2 cellular contexts compared by ENCODE assay signal in genomic region chr16:83011101-83011720, GRCh38.
TF ChIP-seq lines count a peak whose summit lies in the region.

No MANE protein-coding gene starts in this region.

TF ChIP-seq in SK-N-SH, 30 proteins besides CTCF, POLR2A, EP300 and RAD21 (continued from another document):
- TF ChIP-seq, protein P1, sequence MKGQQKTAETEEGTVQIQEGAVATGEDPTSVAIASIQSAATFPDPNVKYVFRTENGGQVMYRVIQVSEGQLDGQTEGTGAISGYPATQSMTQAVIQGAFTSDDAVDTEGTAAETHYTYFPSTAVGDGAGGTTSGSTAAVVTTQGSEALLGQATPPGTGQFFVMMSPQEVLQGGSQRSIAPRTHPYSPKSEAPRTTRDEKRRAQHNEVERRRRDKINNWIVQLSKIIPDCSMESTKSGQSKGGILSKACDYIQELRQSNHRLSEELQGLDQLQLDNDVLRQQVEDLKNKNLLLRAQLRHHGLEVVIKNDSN (IDR thresholded peaks at IDR 0.05; ENCODE audit: borderline replicate concordance, low read depth), result no peak
- TF ChIP-seq EZH2phosphoT487 (IDR thresholded peaks at IDR 0.05; ENCODE audit: borderline replicate concordance, low read depth) (no peak), MXI1 (IDR thresholded peaks at IDR 0.05; ENCODE audit: low read depth, low read length) (no peak), GABPA (IDR thresholded peaks at IDR 0.05; ENCODE audit: low read depth) (no peak), RXRA (IDR thresholded peaks at IDR 0.05; ENCODE audit: borderline replicate concordance, low read depth) (no peak), FOXJ3 (CRISPR knock-in tag; IDR thresholded peaks at IDR 0.05) (no peak)
- TF ChIP-seq, protein P2, sequence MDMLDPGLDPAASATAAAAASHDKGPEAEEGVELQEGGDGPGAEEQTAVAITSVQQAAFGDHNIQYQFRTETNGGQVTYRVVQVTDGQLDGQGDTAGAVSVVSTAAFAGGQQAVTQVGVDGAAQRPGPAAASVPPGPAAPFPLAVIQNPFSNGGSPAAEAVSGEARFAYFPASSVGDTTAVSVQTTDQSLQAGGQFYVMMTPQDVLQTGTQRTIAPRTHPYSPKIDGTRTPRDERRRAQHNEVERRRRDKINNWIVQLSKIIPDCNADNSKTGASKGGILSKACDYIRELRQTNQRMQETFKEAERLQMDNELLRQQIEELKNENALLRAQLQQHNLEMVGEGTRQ (IDR thresholded peaks at IDR 0.05; ENCODE audit: borderline replicate concordance, low read depth, low read length), result no peak
- TF ChIP-seq, protein P3, sequence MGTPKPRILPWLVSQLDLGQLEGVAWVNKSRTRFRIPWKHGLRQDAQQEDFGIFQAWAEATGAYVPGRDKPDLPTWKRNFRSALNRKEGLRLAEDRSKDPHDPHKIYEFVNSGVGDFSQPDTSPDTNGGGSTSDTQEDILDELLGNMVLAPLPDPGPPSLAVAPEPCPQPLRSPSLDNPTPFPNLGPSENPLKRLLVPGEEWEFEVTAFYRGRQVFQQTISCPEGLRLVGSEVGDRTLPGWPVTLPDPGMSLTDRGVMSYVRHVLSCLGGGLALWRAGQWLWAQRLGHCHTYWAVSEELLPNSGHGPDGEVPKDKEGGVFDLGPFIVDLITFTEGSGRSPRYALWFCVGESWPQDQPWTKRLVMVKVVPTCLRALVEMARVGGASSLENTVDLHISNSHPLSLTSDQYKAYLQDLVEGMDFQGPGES (IDR thresholded peaks at IDR 0.05; ENCODE audit: low read depth, low read length), result no peak

TF ChIP-seq in SK-N-SH treated with all-trans-retinoic acid at 6 μM for 48 hours, 23 proteins besides CTCF, POLR2A, EP300 and RAD21 (continued from another document):
- TF ChIP-seq CREB5 (CRISPR knock-in tag; IDR thresholded peaks at IDR 0.05; ENCODE audit: low read depth), result no peak
- TF ChIP-seq, protein P4, sequence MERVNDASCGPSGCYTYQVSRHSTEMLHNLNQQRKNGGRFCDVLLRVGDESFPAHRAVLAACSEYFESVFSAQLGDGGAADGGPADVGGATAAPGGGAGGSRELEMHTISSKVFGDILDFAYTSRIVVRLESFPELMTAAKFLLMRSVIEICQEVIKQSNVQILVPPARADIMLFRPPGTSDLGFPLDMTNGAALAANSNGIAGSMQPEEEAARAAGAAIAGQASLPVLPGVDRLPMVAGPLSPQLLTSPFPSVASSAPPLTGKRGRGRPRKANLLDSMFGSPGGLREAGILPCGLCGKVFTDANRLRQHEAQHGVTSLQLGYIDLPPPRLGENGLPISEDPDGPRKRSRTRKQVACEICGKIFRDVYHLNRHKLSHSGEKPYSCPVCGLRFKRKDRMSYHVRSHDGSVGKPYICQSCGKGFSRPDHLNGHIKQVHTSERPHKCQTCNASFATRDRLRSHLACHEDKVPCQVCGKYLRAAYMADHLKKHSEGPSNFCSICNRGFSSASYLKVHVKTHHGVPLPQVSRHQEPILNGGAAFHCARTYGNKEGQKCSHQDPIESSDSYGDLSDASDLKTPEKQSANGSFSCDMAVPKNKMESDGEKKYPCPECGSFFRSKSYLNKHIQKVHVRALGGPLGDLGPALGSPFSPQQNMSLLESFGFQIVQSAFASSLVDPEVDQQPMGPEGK (CRISPR knock-in tag; IDR thresholded peaks at IDR 0.05; ENCODE audit: borderline replicate concordance), result no peak
- no peak for TF ChIP-seq ZFP30 (CRISPR knock-in tag; IDR thresholded peaks at IDR 0.05)
- no peak for TF ChIP-seq ESRRG (CRISPR knock-in tag; IDR thresholded peaks at IDR 0.05)
- TF ChIP-seq, protein P5, sequence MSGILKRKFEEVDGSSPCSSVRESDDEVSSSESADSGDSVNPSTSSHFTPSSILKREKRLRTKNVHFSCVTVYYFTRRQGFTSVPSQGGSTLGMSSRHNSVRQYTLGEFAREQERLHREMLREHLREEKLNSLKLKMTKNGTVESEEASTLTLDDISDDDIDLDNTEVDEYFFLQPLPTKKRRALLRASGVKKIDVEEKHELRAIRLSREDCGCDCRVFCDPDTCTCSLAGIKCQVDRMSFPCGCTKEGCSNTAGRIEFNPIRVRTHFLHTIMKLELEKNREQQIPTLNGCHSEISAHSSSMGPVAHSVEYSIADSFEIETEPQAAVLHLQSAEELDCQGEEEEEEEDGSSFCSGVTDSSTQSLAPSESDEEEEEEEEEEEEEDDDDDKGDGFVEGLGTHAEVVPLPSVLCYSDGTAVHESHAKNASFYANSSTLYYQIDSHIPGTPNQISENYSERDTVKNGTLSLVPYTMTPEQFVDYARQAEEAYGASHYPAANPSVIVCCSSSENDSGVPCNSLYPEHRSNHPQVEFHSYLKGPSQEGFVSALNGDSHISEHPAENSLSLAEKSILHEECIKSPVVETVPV (CRISPR knock-in tag; IDR thresholded peaks at IDR 0.05), result no peak
- TF ChIP-seq, protein P6, sequence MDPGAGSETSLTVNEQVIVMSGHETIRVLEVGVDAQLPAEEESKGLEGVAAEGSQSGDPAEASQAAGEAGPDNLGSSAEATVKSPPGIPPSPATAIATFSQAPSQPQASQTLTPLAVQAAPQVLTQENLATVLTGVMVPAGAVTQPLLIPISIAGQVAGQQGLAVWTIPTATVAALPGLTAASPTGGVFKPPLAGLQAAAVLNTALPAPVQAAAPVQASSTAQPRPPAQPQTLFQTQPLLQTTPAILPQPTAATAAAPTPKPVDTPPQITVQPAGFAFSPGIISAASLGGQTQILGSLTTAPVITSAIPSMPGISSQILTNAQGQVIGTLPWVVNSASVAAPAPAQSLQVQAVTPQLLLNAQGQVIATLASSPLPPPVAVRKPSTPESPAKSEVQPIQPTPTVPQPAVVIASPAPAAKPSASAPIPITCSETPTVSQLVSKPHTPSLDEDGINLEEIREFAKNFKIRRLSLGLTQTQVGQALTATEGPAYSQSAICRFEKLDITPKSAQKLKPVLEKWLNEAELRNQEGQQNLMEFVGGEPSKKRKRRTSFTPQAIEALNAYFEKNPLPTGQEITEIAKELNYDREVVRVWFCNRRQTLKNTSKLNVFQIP (CRISPR knock-in tag; IDR thresholded peaks at IDR 0.05; ENCODE audit: borderline replicate concordance, low read depth), result no peak
- no peak for TF ChIP-seq TOX (CRISPR knock-in tag; IDR thresholded peaks at IDR 0.05; ENCODE audit: borderline replicate concordance)
- TF ChIP-seq ZC3H10 (CRISPR knock-in tag; IDR thresholded peaks at IDR 0.05), result no peak
- TF ChIP-seq ISL1 (CRISPR knock-in tag; IDR thresholded peaks at IDR 0.05), result no peak
- TF ChIP-seq ARNTL (CRISPR knock-in tag; IDR thresholded peaks at IDR 0.05; ENCODE audit: borderline replicate concordance, low read depth), result no peak
- TF ChIP-seq GLIS3 (CRISPR knock-in tag; IDR thresholded peaks at IDR 0.05), result no peak
- TF ChIP-seq ZNF70 (CRISPR knock-in tag; IDR thresholded peaks at IDR 0.05), result no peak
- no peak for TF ChIP-seq ZNF8 (CRISPR knock-in tag; IDR thresholded peaks at IDR 0.05)
- no peak for TF ChIP-seq SNAI2 (CRISPR knock-in tag; IDR thresholded peaks at IDR 0.05)
